In the genomic region with DNA sequence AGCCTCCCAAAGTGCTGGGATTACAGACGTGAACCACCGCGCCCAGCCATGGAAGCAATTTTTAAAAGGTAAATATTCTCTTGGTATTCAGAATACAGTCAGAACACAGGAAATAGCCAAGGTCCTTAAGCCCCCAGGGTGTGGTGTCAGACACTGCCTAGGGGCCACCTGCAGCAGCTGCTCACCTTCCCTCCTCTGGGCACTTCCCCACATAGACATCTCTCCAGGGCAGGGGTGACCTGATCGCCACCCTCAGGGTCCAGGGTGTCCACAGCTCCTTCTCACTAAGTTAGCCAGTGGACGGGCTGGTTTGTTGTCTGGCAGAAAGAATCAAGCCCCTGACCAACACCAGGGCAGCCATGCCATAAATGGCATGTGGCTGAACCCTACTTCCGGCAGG, we compare ENCODE assay signal across 26 cellular contexts.
"Had no signal": no experiment of that assay in that cellular context is flagged by ENCODE, and none has a peak within 500 bp of the region (broad histone marks: within the 10 kb centered on the region; RNA-seq: fewer than 3 reads in every experiment).

No MANE protein-coding gene starts in this region.

- H3K27ac Mint-ChIP-seq: activated naive CD8-positive, alpha-beta T cell treated with anti-CD3 and anti-CD28 coated beads, Interleukin-2, amount 50 U/mL, for 24 hours; nephron; stimulated activated effector memory CD8-positive, alpha-beta T cell treated with anti-CD3 and anti-CD28 coated beads, Interleukin-12 subunit alpha, Interleukin-12 subunit beta, amount 100 ng/mL, for 72 hours; stimulated activated naive CD8-positive, alpha-beta T cell treated with anti-CD3 and anti-CD28 coated beads, Interleukin-15, Interleukin-2, amounts not matched to agents 100 ng/mL and 50 ng/mL, for 24 hours; T-cell; T-helper 2 cell treated with Interferon-gamma antibody and Interleukin-4, amounts not matched to agents 5 μg/mL and 100 μg/mL, for 36 hours had no signal

- H3K9me3 Mint-ChIP-seq: activated naive CD4-positive, alpha-beta T cell treated with anti-CD3 and anti-CD28 coated beads, Interleukin-2, amount 50 U/mL, for 24 hours; activated naive CD8-positive, alpha-beta T cell treated with anti-CD3 and anti-CD28 coated beads, Interleukin-2, amount 50 U/mL, for 24 hours; central memory CD8-positive, alpha-beta T cell; nephron; stimulated activated effector memory CD8-positive, alpha-beta T cell treated with anti-CD3 and anti-CD28 coated beads, Interleukin-12 subunit alpha, Interleukin-12 subunit beta, amount 100 ng/mL, for 72 hours; stimulated activated naive CD8-positive, alpha-beta T cell treated with anti-CD3 and anti-CD28 coated beads, Interleukin-15, Interleukin-2, amounts not matched to agents 100 ng/mL and 50 ng/mL, for 24 hours; T-cell; T-helper 2 cell treated with Interferon-gamma antibody and Interleukin-4, amounts not matched to agents 5 μg/mL and 100 μg/mL, for 36 hours had no signal

- H3K4me3 Mint-ChIP-seq: activated naive CD4-positive, alpha-beta T cell treated with anti-CD3 and anti-CD28 coated beads, Interleukin-2, amount 50 U/mL, for 24 hours; activated naive CD8-positive, alpha-beta T cell treated with anti-CD3 and anti-CD28 coated beads, Interleukin-2, amount 50 U/mL, for 24 hours; central memory CD8-positive, alpha-beta T cell; nephron; stimulated activated effector memory CD8-positive, alpha-beta T cell treated with anti-CD3 and anti-CD28 coated beads, Interleukin-12 subunit alpha, Interleukin-12 subunit beta, amount 100 ng/mL, for 72 hours; stimulated activated naive CD8-positive, alpha-beta T cell treated with anti-CD3 and anti-CD28 coated beads, Interleukin-15, Interleukin-2, amounts not matched to agents 100 ng/mL and 50 ng/mL, for 24 hours; T-cell; T-helper 2 cell treated with Interferon-gamma antibody and Interleukin-4, amounts not matched to agents 5 μg/mL and 100 μg/mL, for 36 hours had no signal

- H3K9me3 ChIP-seq: breast epithelium, esophagus squamous epithelium, left lung, sigmoid colon, thoracic aorta, upper lobe of left lung, vagina had no signal

- H3K27ac ChIP-seq: breast epithelium, esophagus squamous epithelium, left lung, sigmoid colon, thoracic aorta, upper lobe of left lung had no signal

- H3K4me1 ChIP-seq: breast epithelium had no signal

- H3K27me3 Mint-ChIP-seq: activated naive CD4-positive, alpha-beta T cell treated with anti-CD3 and anti-CD28 coated beads, Interleukin-2, amount 50 U/mL, for 24 hours; activated naive CD8-positive, alpha-beta T cell treated with anti-CD3 and anti-CD28 coated beads, Interleukin-2, amount 50 U/mL, for 24 hours; central memory CD8-positive, alpha-beta T cell; stimulated activated naive CD8-positive, alpha-beta T cell treated with anti-CD3 and anti-CD28 coated beads, Interleukin-15, Interleukin-2, amounts not matched to agents 100 ng/mL and 50 ng/mL, for 24 hours; T-cell had no signal

- H3K27me3 ChIP-seq: breast epithelium, esophagus squamous epithelium, left lung, sigmoid colon, upper lobe of left lung, vagina had no signal

- ATAC-seq: activated CD4-positive, CD25-positive, alpha-beta regulatory T cell treated with anti-CD3 and anti-CD28 coated beads, Interleukin-2, amount 50 U/mL, for 24 hours; activated naive CD8-positive, alpha-beta T cell treated with anti-CD3 and anti-CD28 coated beads, Interleukin-2, amount 50 U/mL, for 24 hours; left lung; stimulated activated effector memory CD8-positive, alpha-beta T cell treated with anti-CD3 and anti-CD28 coated beads, Interleukin-12 subunit alpha, Interleukin-12 subunit beta, amount 100 ng/mL, for 72 hours; T-cell had no signal

- H3K36me3 ChIP-seq: breast epithelium had no signal

- H3K4me3 ChIP-seq: breast epithelium, esophagus squamous epithelium, left lung, sigmoid colon, thoracic aorta, upper lobe of left lung, vagina had no signal

- DNase-seq: activated CD4-positive, alpha-beta T cell treated with anti-CD3 and anti-CD28 coated beads for 48 hours; activated CD4-positive, alpha-beta T cell treated with anti-CD3 and anti-CD28 coated beads, Interleukin-2, amount 50 U/mL, for 48 hours; activated CD8-positive, alpha-beta memory T cell treated with anti-CD3 and anti-CD28 coated beads for 24 hours; activated gamma-delta T cell treated with Interleukin-2 at 50 U/mL for 16 hours; activated naive CD8-positive, alpha-beta T cell treated with anti-CD3 and anti-CD28 coated beads, Interleukin-2, amount 50 U/mL, for 24 hours; activated T-cell treated with anti-CD3 and anti-CD28 coated beads, Interleukin-2, amount 50 U/mL, for 1 hour; dermis blood vessel endothelial cell; effector CD4-positive, alpha-beta T cell; esophagus squamous epithelium; foreskin melanocyte; left lung; sigmoid colon; small intestine; stimulated activated CD4-positive, alpha-beta T cell treated with anti-CD3 and anti-CD28 coated beads, Interleukin-4, amount 100 ng/mL, for 24 hours; T-cell; upper lobe of left lung had no signal
